1 cellular context compared by ENCODE assay signal in genomic region chr7:157386979-157387800, GRCh38.
A peak's percentile ranks its signal among the peaks of the same experiment; 100 is the strongest.
TF ChIP-seq lines count a peak whose summit lies in the region.

No MANE protein-coding gene starts in this region.

TF ChIP-seq in HepG2, 621 proteins besides CTCF, POLR2A, EP300 and RAD21 (continued from another document and continues in another):
- TF ChIP-seq MLXIP (CRISPR knock-in tag; IDR thresholded peaks at IDR 0.05; ENCODE audit: borderline replicate concordance) (no peak), RBM22 (optimal IDR thresholded peaks at IDR 0.05; ENCODE audit: low read length) (peak; percentile 81), ZNF644 (CRISPR knock-in tag; IDR thresholded peaks at IDR 0.05; ENCODE audit: low read depth) (no peak), KDM4B (CRISPR knock-in tag; IDR thresholded peaks at IDR 0.05) (no peak), ZNF83 (CRISPR knock-in tag; IDR thresholded peaks at IDR 0.05; ENCODE audit: borderline replicate concordance) (no peak), SAP130 (CRISPR knock-in tag; IDR thresholded peaks at IDR 0.05; ENCODE audit: low read depth) (peak; percentile 45; the same call in 1 of the 2 replicates), SP2 (CRISPR knock-in tag; IDR thresholded peaks at IDR 0.05) (no peak), ZNF264 (CRISPR knock-in tag; IDR thresholded peaks at IDR 0.05) (0 out of 2 replicates have a peak, but pooled peaks have one; percentile 38), CHCHD3 (CRISPR knock-in tag; IDR thresholded peaks at IDR 0.05) (no peak), RXRB (CRISPR knock-in tag; IDR thresholded peaks at IDR 0.05; ENCODE audit: borderline replicate concordance) (no peak), ZNF235 (CRISPR knock-in tag; IDR thresholded peaks at IDR 0.05; ENCODE audit: borderline replicate concordance) (no peak), ZNF33B (CRISPR knock-in tag; IDR thresholded peaks at IDR 0.05) (no peak), SNAPC5 (CRISPR knock-in tag; IDR thresholded peaks at IDR 0.05; ENCODE audit: borderline replicate concordance) (no peak), ZBTB33 (CRISPR knock-in tag; IDR thresholded peaks at IDR 0.05) (peak; percentile 97), FOXP4 (CRISPR knock-in tag; IDR thresholded peaks at IDR 0.05) (no peak), TBX2 (CRISPR knock-in tag; IDR thresholded peaks at IDR 0.05; ENCODE audit: borderline replicate concordance) (no peak), GATAD2A (CRISPR knock-in tag; IDR thresholded peaks at IDR 0.05) (peak; percentile 48; the same call in 1 of the 2 replicates), MIER3 (CRISPR knock-in tag; IDR thresholded peaks at IDR 0.05; ENCODE audit: borderline replicate concordance) (no peak), ZSCAN25 (CRISPR knock-in tag; IDR thresholded peaks at IDR 0.05) (0 out of 2 replicates have a peak, but pooled peaks have one; percentile 25), RBFOX2 (IDR thresholded peaks at IDR 0.05; ENCODE audit: low read depth, low read length) (no peak), ZNF496 (CRISPR knock-in tag; IDR thresholded peaks at IDR 0.05; ENCODE audit: insufficient replicate concordance) (no peak), PREB (CRISPR knock-in tag; IDR thresholded peaks at IDR 0.05) (no peak), MYC (CRISPR knock-in tag; IDR thresholded peaks at IDR 0.05; ENCODE audit: borderline replicate concordance) (peak; percentile 91), STAG1 (CRISPR knock-in tag; IDR thresholded peaks at IDR 0.05) (peak; percentile 64), ZSCAN30 (CRISPR knock-in tag; IDR thresholded peaks at IDR 0.05) (no peak), ZNF704 (CRISPR knock-in tag; IDR thresholded peaks at IDR 0.05; ENCODE audit: borderline replicate concordance) (no peak), ZBTB4 (CRISPR knock-in tag; IDR thresholded peaks at IDR 0.05; ENCODE audit: borderline replicate concordance) (no peak), MED1 (CRISPR knock-in tag; IDR thresholded peaks at IDR 0.05) (0 out of 2 replicates have a peak, but pooled peaks have one; percentile 19), THAP11 (CRISPR knock-in tag; IDR thresholded peaks at IDR 0.05) (0 out of 2 replicates have a peak, but pooled peaks have one; percentile 38), ZNF703 (CRISPR knock-in tag; IDR thresholded peaks at IDR 0.05; ENCODE audit: borderline replicate concordance) (no peak), HOMEZ (CRISPR knock-in tag; IDR thresholded peaks at IDR 0.05; ENCODE audit: low read depth) (peak; percentile 77), TEAD3 (CRISPR knock-in tag; optimal IDR thresholded peaks at IDR 0.05; ENCODE audit: borderline replicate concordance) (peak; percentile 95), GABPA (IDR thresholded peaks at IDR 0.05; ENCODE audit: low read depth, low read length) (no peak), GABPA (CRISPR knock-in tag; IDR thresholded peaks at IDR 0.05; ENCODE audit: low read depth) (peak; percentile 76), ZNF777 (CRISPR knock-in tag; IDR thresholded peaks at IDR 0.05) (no peak), ARID4A (CRISPR knock-in tag; IDR thresholded peaks at IDR 0.05; ENCODE audit: borderline replicate concordance) (peak; percentile 45; the same call in 1 of the 2 replicates), ZNF3 (CRISPR knock-in tag; IDR thresholded peaks at IDR 0.05) (peak; percentile 79), ELF3 (CRISPR knock-in tag; IDR thresholded peaks at IDR 0.05) (no peak), SRSF4 (IDR thresholded peaks at IDR 0.05; ENCODE audit: low read depth, low read length, poor library complexity, severe bottlenecking) (no peak), MEIS2 (CRISPR knock-in tag; IDR thresholded peaks at IDR 0.05) (no peak; the same call in 1 of the 2 replicates), KDM1A (CRISPR knock-in tag; IDR thresholded peaks at IDR 0.05) (0 out of 2 replicates have a peak, but pooled peaks have one; percentile 34), HOXD1 (CRISPR knock-in tag; IDR thresholded peaks at IDR 0.05) (no peak), TBX3 (IDR thresholded peaks at IDR 0.05; ENCODE audit: borderline replicate concordance) (no peak), IKZF5 (CRISPR knock-in tag; IDR thresholded peaks at IDR 0.05) (0 out of 2 replicates have a peak, but pooled peaks have one; percentile 55)
